ENCODE assay signal across 15 cellular contexts in genomic region chr2:64492272-64492671, GRCh38.
"Had no signal": no experiment of that assay in that cellular context is flagged by ENCODE, and none has a peak within 500 bp of the region (broad histone marks: within the 10 kb centered on the region; RNA-seq: fewer than 3 reads in every experiment).

No MANE protein-coding gene starts in this region.

- H3K4me3 ChIP-seq: heart left ventricle, mucosa of descending colon, right atrium auricular region, stomach, tibial nerve, upper lobe of right lung had no signal

- H3K27ac ChIP-seq: neutrophil, right atrium auricular region, stomach, tibial nerve, upper lobe of right lung had no signal

- H3K36me3 ChIP-seq: heart left ventricle, neutrophil, right atrium auricular region, stomach, tibial nerve, upper lobe of right lung had no signal

- DNase-seq: heart left ventricle; hippocampal formation; left colon; mucosa of descending colon; naive thymus-derived CD8-positive, alpha-beta T cell; posterior cingulate gyrus; small intestine; stimulated activated CD4-positive, alpha-beta T cell treated with anti-CD3 and anti-CD28 coated beads, Interleukin-12 subunit alpha, Interleukin-12 subunit beta, amount 100 ng/mL, for 4 hours; stimulated activated naive CD4-positive, alpha-beta T cell; stomach; substantia nigra; upper lobe of right lung had no signal

- H3K9me3 ChIP-seq: heart left ventricle, mucosa of descending colon, neutrophil, right atrium auricular region, stomach, tibial nerve, upper lobe of right lung had no signal

- H3K27me3 ChIP-seq: right atrium auricular region, tibial nerve, upper lobe of right lung had no signal

- ATAC-seq: left colon; mucosa of descending colon; naive thymus-derived CD8-positive, alpha-beta T cell; upper lobe of right lung had no signal
